ENCODE assay signal across 11 cellular contexts in genomic region chr15:91866371-91866905, GRCh38. TPM values are rescaled to one million over a fixed set of nuclear protein-coding genes. Genes with fewer than 3 reads are reported as not detected.
DNase-seq lines count a peak whose midpoint lies in the region; ATAC-seq and TF ChIP-seq lines count a peak whose summit lies in the region.
"Had no signal": no experiment of that assay in that cellular context is flagged by ENCODE, and none has a peak within 500 bp of the region (broad histone marks: within the 10 kb centered on the region; RNA-seq: fewer than 3 reads in every experiment).

No MANE protein-coding gene starts in this region.

- TF ChIP-seq CTCF in GM23338 (conservative IDR thresholded peaks at IDR 0.05; ENCODE audit: low read depth in 2 of 2) (no peak), RWPE2 (IDR thresholded peaks at IDR 0.05; ENCODE audit: poor library complexity, severe bottlenecking) (no peak), foreskin keratinocyte (conservative IDR thresholded peaks at IDR 0.05) (no peak), spleen (IDR thresholded peaks at IDR 0.05 in 8 of 11, conservative IDR thresholded peaks at IDR 0.05 in 3 of 11) (no peak)

- no peaks in the 10 kb centered on the region for H3F3A ChIP-seq in GM23338 (replicated peaks; ENCODE audit: low read depth)

- H3K4me3 Mint-ChIP-seq in GM23338, result no peak overlapping the region
- H3K4me3 Mint-ChIP-seq: activated B cell treated with CpG ODN at 0.5 μM for 24 hours, nephron had no signal

- 48 to 58% (median 51%) methylated on average over 6 of the region's 6 CpGs for WGBS in spleen, 5 donors

- peaks cover 9% of the 10 kb centered on the region; the same call in 2 of the 3 replicates for H3K36me3 Mint-ChIP-seq in GM23338 (ENCODE audit: low read depth)

- no peaks in the 10 kb centered on the region for H3K27me3 ChIP-seq in GM23338 (ENCODE audit: insufficient read depth)
- H3K27me3 ChIP-seq in RWPE2 (ENCODE audit: insufficient read depth, poor library complexity, severe bottlenecking), result no peaks in the 10 kb centered on the region
- H3K27me3 ChIP-seq in foreskin keratinocyte, result no peaks in the 10 kb centered on the region
- H3K27me3 ChIP-seq in spleen (replicated peaks in 1 of 7), result peaks cover 0 to 8% (median 0%) of the 10 kb centered on the region in 7 donors

- peaks cover 3% of the 10 kb centered on the region; the same call in 2 of the 3 replicates for H3K9me3 Mint-ChIP-seq in GM23338
- H3K9me3 Mint-ChIP-seq: activated B cell treated with CpG ODN at 0.5 μM for 24 hours had no signal

- H3K27ac ChIP-seq in GM23338 (ENCODE audit: low read depth), result no peak overlapping the region
- peak overlapping the region; percentile 98 for H3K27ac ChIP-seq in RWPE2 (ENCODE audit: poor library complexity, severe bottlenecking)
- peak overlapping the region; percentile 92 for H3K27ac ChIP-seq in foreskin keratinocyte
- peak overlapping the region in 7 of 8 donors; percentile 15 to 76 (median 69) for H3K27ac ChIP-seq in spleen

- TF ChIP-seq POLR2A in spleen (IDR thresholded peaks at IDR 0.05), result no peak

- H3K79me2 ChIP-seq in GM23338 (replicated peaks; ENCODE audit: insufficient read depth), result peaks cover 71% of the 10 kb centered on the region

- H3K9me3 ChIP-seq in RWPE2 (ENCODE audit: severe bottlenecking), result no peaks in the 10 kb centered on the region
- no peaks in the 10 kb centered on the region for H3K9me3 ChIP-seq in spleen

- ATAC-seq in GM23338, result no peak
- peak; percentile 50 for ATAC-seq in RWPE2 (ENCODE audit: low read depth)
- peak; percentile 55 for ATAC-seq in foreskin keratinocyte
- no peak for ATAC-seq in GM21619 (IDR thresholded peaks at IDR 0.05; ENCODE audit: unreplicated experiment)
- no peak for ATAC-seq in GM18517 (IDR thresholded peaks at IDR 0.05; ENCODE audit: unreplicated experiment)
- ATAC-seq in GM19023 (IDR thresholded peaks at IDR 0.05; ENCODE audit: unreplicated experiment), result no peak

- H2AFZ ChIP-seq in GM23338, result no peak overlapping the region

- H3K4me3 ChIP-seq in GM23338 (no peak overlapping the region), RWPE2 (ENCODE audit: severe bottlenecking) (no peak overlapping the region), spleen (no peak overlapping the region)

- H3K27me3 Mint-ChIP-seq in GM23338 (ENCODE audit: insufficient read depth, low read depth, poor library complexity), result peaks cover 2% of the 10 kb centered on the region

- intact Hi-C loops in spleen (cut with DNase I; ENCODE audit: low total_unique reads), result no loop called here

- DNase-seq in GM23338 (ENCODE audit: low spot score), result no peak
- DNase-seq in RWPE2 (ENCODE audit: low spot score), result peak; percentile 88
- peak; percentile 94 to 95 for DNase-seq in foreskin keratinocyte
- DNase-seq in spleen, result no peak
- no peak for DNase-seq in NCI-H2227 (lab: John Stamatoyannopoulos, UW; ENCODE audit: unreplicated experiment)
- DNase-seq: activated B cell treated with CpG ODN at 0.5 μM for 24 hours, NCI-H1048 had no signal

- H4K20me1 ChIP-seq in GM23338 (replicated peaks; ENCODE audit: insufficient read depth), result no peaks in the 10 kb centered on the region

- H3K36me3 ChIP-seq in GM23338 (ENCODE audit: insufficient read depth) (no peaks in the 10 kb centered on the region), RWPE2 (ENCODE audit: low read depth) (no peaks in the 10 kb centered on the region), spleen (no peaks in the 10 kb centered on the region)

- H3K4me2 ChIP-seq in GM23338, result no peak overlapping the region

- H3K4me1 ChIP-seq in GM23338 (ENCODE audit: insufficient read depth) (peaks cover 25% of the 10 kb centered on the region), RWPE2 (ENCODE audit: insufficient read depth, poor library complexity, severe bottlenecking) (peaks cover 45% of the 10 kb centered on the region), foreskin keratinocyte (peaks cover 20% of the 10 kb centered on the region), spleen (peaks cover 20 to 94% (median 58%) of the 10 kb centered on the region in 6 donors)

- H3K27ac Mint-ChIP-seq in GM23338, result peak overlapping the region; percentile 27; the same call in 1 of the 2 replicates
- H3K27ac Mint-ChIP-seq: activated B cell treated with CpG ODN at 0.5 μM for 24 hours had no signal

- H3K4me1 Mint-ChIP-seq in GM23338, result peaks cover 41% of the 10 kb centered on the region

- peaks cover 5% of the 10 kb centered on the region; the same call in 1 of the 2 replicates for H3K9me2 ChIP-seq in GM23338 (ENCODE audit: insufficient read depth)

TF ChIP-seq in GM23338, 12 proteins besides CTCF, POLR2A, EP300 and RAD21 (continues in another document):
- TF ChIP-seq ZNF331 (CRISPR knock-in tag; IDR thresholded peaks at IDR 0.05; ENCODE audit: low read depth), result no peak
- TF ChIP-seq POLR2AphosphoS5 (IDR thresholded peaks at IDR 0.05; ENCODE audit: low read depth), result no peak
- no peak for TF ChIP-seq NANOG (IDR thresholded peaks at IDR 0.05; ENCODE audit: borderline replicate concordance)
- no peak for TF ChIP-seq ETS1 (IDR thresholded peaks at IDR 0.05)
- no peak for TF ChIP-seq EZH2phosphoT487 (IDR thresholded peaks at IDR 0.05; ENCODE audit: unreplicated experiment)
- TF ChIP-seq CREB1 (CRISPR knock-in tag; IDR thresholded peaks at IDR 0.05; ENCODE audit: low read depth), result no peak
- TF ChIP-seq EZH2 (IDR thresholded peaks at IDR 0.05; ENCODE audit: low read depth, unreplicated experiment), result no peak
- TF ChIP-seq, protein P1, sequence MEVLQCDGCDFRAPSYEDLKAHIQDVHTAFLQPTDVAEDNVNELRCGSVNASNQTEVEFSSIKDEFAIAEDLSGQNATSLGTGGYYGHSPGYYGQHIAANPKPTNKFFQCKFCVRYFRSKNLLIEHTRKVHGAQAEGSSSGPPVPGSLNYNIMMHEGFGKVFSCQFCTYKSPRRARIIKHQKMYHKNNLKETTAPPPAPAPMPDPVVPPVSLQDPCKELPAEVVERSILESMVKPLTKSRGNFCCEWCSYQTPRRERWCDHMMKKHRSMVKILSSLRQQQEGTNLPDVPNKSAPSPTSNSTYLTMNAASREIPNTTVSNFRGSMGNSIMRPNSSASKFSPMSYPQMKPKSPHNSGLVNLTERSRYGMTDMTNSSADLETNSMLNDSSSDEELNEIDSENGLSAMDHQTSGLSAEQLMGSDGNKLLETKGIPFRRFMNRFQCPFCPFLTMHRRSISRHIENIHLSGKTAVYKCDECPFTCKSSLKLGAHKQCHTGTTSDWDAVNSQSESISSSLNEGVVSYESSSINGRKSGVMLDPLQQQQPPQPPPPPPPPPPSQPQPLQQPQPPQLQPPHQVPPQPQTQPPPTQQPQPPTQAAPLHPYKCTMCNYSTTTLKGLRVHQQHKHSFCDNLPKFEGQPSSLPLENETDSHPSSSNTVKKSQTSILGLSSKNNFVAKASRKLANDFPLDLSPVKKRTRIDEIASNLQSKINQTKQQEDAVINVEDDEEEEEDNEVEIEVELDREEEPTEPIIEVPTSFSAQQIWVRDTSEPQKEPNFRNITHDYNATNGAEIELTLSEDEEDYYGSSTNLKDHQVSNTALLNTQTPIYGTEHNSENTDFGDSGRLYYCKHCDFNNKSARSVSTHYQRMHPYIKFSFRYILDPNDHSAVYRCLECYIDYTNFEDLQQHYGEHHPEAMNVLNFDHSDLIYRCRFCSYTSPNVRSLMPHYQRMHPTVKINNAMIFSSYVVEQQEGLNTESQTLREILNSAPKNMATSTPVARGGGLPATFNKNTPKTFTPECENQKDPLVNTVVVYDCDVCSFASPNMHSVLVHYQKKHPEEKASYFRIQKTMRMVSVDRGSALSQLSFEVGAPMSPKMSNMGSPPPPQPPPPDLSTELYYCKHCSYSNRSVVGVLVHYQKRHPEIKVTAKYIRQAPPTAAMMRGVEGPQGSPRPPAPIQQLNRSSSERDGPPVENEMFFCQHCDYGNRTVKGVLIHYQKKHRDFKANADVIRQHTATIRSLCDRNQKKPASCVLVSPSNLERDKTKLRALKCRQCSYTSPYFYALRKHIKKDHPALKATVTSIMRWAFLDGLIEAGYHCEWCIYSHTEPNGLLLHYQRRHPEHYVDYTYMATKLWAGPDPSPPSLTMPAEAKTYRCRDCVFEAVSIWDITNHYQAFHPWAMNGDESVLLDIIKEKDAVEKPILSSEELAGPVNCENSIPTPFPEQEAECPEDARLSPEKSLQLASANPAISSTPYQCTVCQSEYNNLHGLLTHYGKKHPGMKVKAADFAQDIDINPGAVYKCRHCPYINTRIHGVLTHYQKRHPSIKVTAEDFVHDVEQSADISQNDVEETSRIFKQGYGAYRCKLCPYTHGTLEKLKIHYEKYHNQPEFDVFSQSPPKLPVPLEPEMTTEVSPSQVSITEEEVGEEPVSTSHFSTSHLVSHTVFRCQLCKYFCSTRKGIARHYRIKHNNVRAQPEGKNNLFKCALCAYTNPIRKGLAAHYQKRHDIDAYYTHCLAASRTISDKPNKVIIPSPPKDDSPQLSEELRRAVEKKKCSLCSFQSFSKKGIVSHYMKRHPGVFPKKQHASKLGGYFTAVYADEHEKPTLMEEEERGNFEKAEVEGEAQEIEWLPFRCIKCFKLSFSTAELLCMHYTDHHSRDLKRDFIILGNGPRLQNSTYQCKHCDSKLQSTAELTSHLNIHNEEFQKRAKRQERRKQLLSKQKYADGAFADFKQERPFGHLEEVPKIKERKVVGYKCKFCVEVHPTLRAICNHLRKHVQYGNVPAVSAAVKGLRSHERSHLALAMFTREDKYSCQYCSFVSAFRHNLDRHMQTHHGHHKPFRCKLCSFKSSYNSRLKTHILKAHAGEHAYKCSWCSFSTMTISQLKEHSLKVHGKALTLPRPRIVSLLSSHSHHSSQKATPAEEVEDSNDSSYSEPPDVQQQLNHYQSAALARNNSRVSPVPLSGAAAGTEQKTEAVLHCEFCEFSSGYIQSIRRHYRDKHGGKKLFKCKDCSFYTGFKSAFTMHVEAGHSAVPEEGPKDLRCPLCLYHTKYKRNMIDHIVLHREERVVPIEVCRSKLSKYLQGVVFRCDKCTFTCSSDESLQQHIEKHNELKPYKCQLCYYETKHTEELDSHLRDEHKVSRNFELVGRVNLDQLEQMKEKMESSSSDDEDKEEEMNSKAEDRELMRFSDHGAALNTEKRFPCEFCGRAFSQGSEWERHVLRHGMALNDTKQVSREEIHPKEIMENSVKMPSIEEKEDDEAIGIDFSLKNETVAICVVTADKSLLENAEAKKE (CRISPR knock-in tag; IDR thresholded peaks at IDR 0.05), result no peak

RNA-seq across cellular contexts. Expression of gene SLCO3A1, which starts 12.9 kb away (rescaled TPM):
- total RNA-seq in GM23338 (2014; rRNA removed; shearing (Covaris generic)), result 9.4 and 11.5 TPM in 2 replicates
- polyA plus RNA-seq in GM23338 (2016; fragmentation: Nextera tagmentation; extraction: Ambion mirVana), result 7.3 and 10.7 TPM in 2 replicates
- total RNA-seq in foreskin keratinocyte, result 10.5 and 13.7 TPM in 2 replicates
- 15.3 and 16.6 TPM in 2 replicates for polyA plus RNA-seq in foreskin keratinocyte
- total RNA-seq in spleen, result 10 to 100 TPM; 35.9 to 79.5 (median 56.5) TPM
- 10 to 100 TPM in 1 of 3 donors, 1 to 10 TPM in 2; 7.5 to 11.1 (median 8.0) TPM for polyA plus RNA-seq in spleen

Comparison
In these comparisons a context has a peak if more than half of its experiments do, and no peak if none do; other contexts are left out.
1. ATAC-seq: peak in RWPE2 (single experiment) and foreskin keratinocyte (single experiment); none in GM23338 (single experiment), GM21619 (single experiment), GM18517 (single experiment) and GM19023 (single experiment).
2. DNase-seq: peak in RWPE2 (single experiment) and foreskin keratinocyte (2 of 2); none in GM23338 (single experiment), spleen (single experiment) and NCI-H2227 (single experiment).